In the genomic region with DNA sequence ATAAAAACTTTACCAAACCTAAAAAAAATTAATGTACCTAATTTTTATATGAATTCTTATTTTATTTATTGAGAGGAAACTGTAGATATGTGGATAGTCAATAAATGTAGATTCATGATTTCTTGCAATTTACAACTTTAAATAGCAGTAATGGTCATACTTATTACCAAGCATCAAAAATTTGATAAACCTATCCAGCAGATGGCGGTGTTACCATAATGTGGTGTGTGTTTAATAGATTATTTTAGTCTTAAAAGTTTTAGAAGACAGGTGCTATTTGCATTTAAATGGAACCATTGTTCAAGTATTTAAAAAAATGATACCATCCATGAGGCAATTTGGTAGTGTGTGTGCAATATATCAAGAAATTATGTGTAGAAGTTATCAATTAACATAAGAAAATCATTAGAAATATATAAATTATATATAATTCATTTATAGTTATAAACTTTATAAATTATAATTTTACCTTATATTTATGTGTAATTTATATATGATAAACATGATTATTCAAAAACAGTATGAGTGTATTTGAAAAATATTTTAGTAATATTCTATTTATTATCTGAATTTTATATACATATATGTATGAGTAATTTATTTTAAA, we compare ENCODE assay signal across 8 cellular contexts.
DNase-seq lines count a peak whose midpoint lies in the region; ATAC-seq, FAIRE-seq and TF ChIP-seq lines count a peak whose summit lies in the region.

No MANE protein-coding gene starts in this region.

- intact Hi-C loops in HepG2 (cut with micrococcal nuclease; ENCODE audit: unreplicated experiment), result loop anchor here (1.0 kb wide), 1 partner anchor 672 kb away; no protein-coding TSS in a partner anchor

- H3K9ac ChIP-seq in HepG2 (ENCODE audit: insufficient read depth, low read depth, low read length), result no peak overlapping the region

- H3K4me3 ChIP-seq in HepG2 (replicated peaks in 1 of 3; ENCODE audit: insufficient read depth in 1 of 3, low read depth in 2 of 3, low read length in 3 of 3), result no peak overlapping the region

- no peak for TF ChIP-seq RAD21 in HepG2 (CRISPR knock-in tag; IDR thresholded peaks at IDR 0.05)

- WGBS in HepG2 (ENCODE audit: low lambda C conversion rate), result 0% methylated on average over 1 of the region's 1 CpG

- H3K4me2 ChIP-seq in HepG2 (ENCODE audit: low read depth, low read length), result no peak overlapping the region

- H4K20me1 ChIP-seq in HepG2 (ENCODE audit: insufficient read depth, low read length), result no peaks in the 10 kb centered on the region

- H3K9me3 ChIP-seq in HepG2 (ENCODE audit: low read length), result no peaks in the 10 kb centered on the region

- TF ChIP-seq EP300 in HepG2 (IDR thresholded peaks at IDR 0.05; ENCODE audit: low read depth in 2 of 2, low read length in 2 of 2), result no peak
- TF ChIP-seq EP300 in HepG2 (CRISPR knock-in tag; IDR thresholded peaks at IDR 0.05; ENCODE audit: borderline replicate concordance), result no peak

- POLR2A ChIA-PET in HepG2 (lab: Yijun Ruan, JAX), result no interaction called here

- no peak overlapping the region for H3K27ac ChIP-seq in HepG2 (ENCODE audit: extremely low read length, insufficient read depth, low read length)

- no peaks in the 10 kb centered on the region for H3K4me1 ChIP-seq in HepG2 (ENCODE audit: insufficient read depth, low read length)

- H3K36me3 ChIP-seq in HepG2 (replicated peaks in 1 of 2; ENCODE audit: control insufficient read depth in 1 of 2, insufficient read depth in 2 of 2, low read length in 2 of 2), result no peaks in the 10 kb centered on the region

- no peak for TF ChIP-seq POLR2A in HepG2 (IDR thresholded peaks at IDR 0.05; ENCODE audit: insufficient read depth in 1 of 2, low read depth in 2 of 2, low read length in 2 of 2)

- in situ Hi-C loops in HepG2 (cut with HindIII; ENCODE audit: extremely low pct_ligation_motif_present, low pct_unique_long_range_greater_than_20kb), result loop anchor here (25.0 kb wide), 1 partner anchor 1024 kb away; no protein-coding TSS in a partner anchor

- H3K79me2 ChIP-seq in HepG2 (ENCODE audit: insufficient read depth, low read length), result no peaks in the 10 kb centered on the region

- TF ChIP-seq CTCF in HepG2 (CRISPR knock-in tag; IDR thresholded peaks at IDR 0.05), result peak; percentile 47

- no peak for FAIRE-seq in HepG2 (lab: Jason Lieb, UNC)

- ATAC-seq in GM18502 (IDR thresholded peaks at IDR 0.05; ENCODE audit: poor library complexity, unreplicated experiment) (peak; percentile 60), HepG2 (no peak), HG02938 (IDR thresholded peaks at IDR 0.05; ENCODE audit: unreplicated experiment) (no peak), HG02970 (IDR thresholded peaks at IDR 0.05; ENCODE audit: low FRiP score, unreplicated experiment) (no peak)

- BruUV-seq in HepG2 (replicated peaks; lab: Mats Ljungman, UMichigan), result no TSS peak

- no peaks in the 10 kb centered on the region for H3K27me3 ChIP-seq in HepG2 (ENCODE audit: control insufficient read depth in 1 of 2, insufficient read depth in 2 of 2, low read length in 2 of 2)

- CTCF ChIA-PET in HepG2 (lab: Yijun Ruan, JAX; ENCODE audit: low intra/inter-chr PET ratio, low total read pairs), result interaction anchor here (1.7 kb wide), 1 partner anchor 1019 kb away, joined by 13 read pairs; no protein-coding TSS in a partner anchor

- H2AFZ ChIP-seq in HepG2 (ENCODE audit: low read length), result no peak overlapping the region

- DNase-seq in NCI-H1105 (lab: John Stamatoyannopoulos, UW) (peak; percentile 61), amniotic epithelial cell (ENCODE audit: low read depth) (peak; percentile 56), HepG2 (ENCODE audit: low spot score) (peak; percentile 39), 8988T (no peak)
- DNase-seq in stimulated activated CD4-positive, alpha-beta T cell treated with anti-CD3 and anti-CD28 coated beads, Interleukin-4, amount 100 ng/mL, for 1 hour, result no peak

TF ChIP-seq in HepG2, 621 proteins besides CTCF, POLR2A, EP300 and RAD21:
- no peak for TF ChIP-seq ZNF143 (CRISPR knock-in tag; IDR thresholded peaks at IDR 0.05)
- TF ChIP-seq STAG1 (CRISPR knock-in tag; IDR thresholded peaks at IDR 0.05), result peak; percentile 59
- TF ChIP-seq PTBP1 (IDR thresholded peaks at IDR 0.05; ENCODE audit: low read depth, low read length, poor library complexity, severe bottlenecking), result no peak
- no peak for TF ChIP-seq ZNF567 (CRISPR knock-in tag; IDR thresholded peaks at IDR 0.05; ENCODE audit: borderline replicate concordance)
- no peak for TF ChIP-seq ATF2 (CRISPR knock-in tag; IDR thresholded peaks at IDR 0.05)

Comparison
In these comparisons a context has a peak if more than half of its experiments do, and no peak if none do; other contexts are left out.
1. DNase-seq: peak in NCI-H1105 (single experiment), amniotic epithelial cell (single experiment) and HepG2 (single experiment); none in stimulated activated CD4-positive, alpha-beta T cell treated with anti-CD3 and anti-CD28 coated beads, Interleukin-4, amount 100 ng/mL, for 1 hour (single experiment) and 8988T (single experiment).